In the genomic region with DNA sequence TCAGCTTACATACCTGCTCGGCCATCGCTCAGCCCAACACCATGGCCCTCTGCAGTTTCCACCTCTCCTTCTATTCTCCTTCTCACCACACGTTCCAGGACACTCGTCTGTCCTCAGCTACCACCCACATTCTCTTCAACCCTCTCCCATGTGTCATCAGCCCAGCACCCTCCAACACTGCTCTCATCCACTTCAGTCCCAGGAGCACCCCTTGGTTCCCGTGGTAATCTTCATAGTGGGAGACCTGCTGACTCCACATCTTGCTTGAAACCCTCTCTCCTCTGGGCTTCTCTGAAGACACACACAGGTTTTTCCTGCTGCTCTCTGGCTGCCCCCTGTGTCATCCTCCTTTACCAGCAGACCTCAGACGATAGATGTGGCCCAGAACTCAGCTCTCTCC, we compare ENCODE assay signal across 25 cellular contexts.
A peak's percentile ranks its signal among the peaks of the same experiment; 100 is the strongest.
DNase-seq lines count a peak whose midpoint lies in the region; ATAC-seq, FAIRE-seq and TF ChIP-seq lines count a peak whose summit lies in the region.
"Had no signal": no experiment of that assay in that cellular context is flagged by ENCODE, and none has a peak within 500 bp of the region (broad histone marks: within the 10 kb centered on the region; RNA-seq: fewer than 3 reads in every experiment).

No MANE protein-coding gene starts in this region.

- no peaks in the 10 kb centered on the region for H3K27me3 Mint-ChIP-seq in astrocyte (ENCODE audit: low read depth, unreplicated experiment)

- H3K4me3 ChIP-seq in astrocyte (ENCODE audit: insufficient read depth, low read depth, low read length) (no peak overlapping the region), skeletal muscle satellite cell (ENCODE audit: low read length) (no peak overlapping the region)
- H3K4me3 ChIP-seq: ovary, right atrium auricular region, thyroid gland had no signal

- H3K36me3 Mint-ChIP-seq in astrocyte (ENCODE audit: low read depth, unreplicated experiment) = peaks cover 26% of the 10 kb centered on the region
- peaks cover 18% of the 10 kb centered on the region for H3K36me3 Mint-ChIP-seq in stimulated activated effector memory CD8-positive, alpha-beta T cell treated with anti-CD3 and anti-CD28 coated beads, Interleukin-12 subunit alpha, Interleukin-12 subunit beta, amount 100 ng/mL, for 72 hours
- H3K36me3 Mint-ChIP-seq: CD8-positive, alpha-beta T cell had no signal

- no peaks in the 10 kb centered on the region for H3K36me3 ChIP-seq in astrocyte (ENCODE audit: insufficient read depth, low read length)
- H3K36me3 ChIP-seq in skeletal muscle satellite cell (ENCODE audit: insufficient read depth, low read length) = peaks cover 5% of the 10 kb centered on the region
- H3K36me3 ChIP-seq: ovary, thyroid gland had no signal

- no peak for FAIRE-seq in astrocyte (lab: Jason Lieb, UNC)
- FAIRE-seq: colon had no signal

- H3K9me3 Mint-ChIP-seq in astrocyte (ENCODE audit: unreplicated experiment) = peaks cover 4% of the 10 kb centered on the region
- peaks cover 9% of the 10 kb centered on the region for H3K9me3 Mint-ChIP-seq in stimulated activated effector memory CD8-positive, alpha-beta T cell treated with anti-CD3 and anti-CD28 coated beads, Interleukin-12 subunit alpha, Interleukin-12 subunit beta, amount 100 ng/mL, for 72 hours

- H3K4me3 Mint-ChIP-seq in astrocyte (ENCODE audit: unreplicated experiment) = no peak overlapping the region
- H3K4me3 Mint-ChIP-seq in stimulated activated effector memory CD8-positive, alpha-beta T cell treated with anti-CD3 and anti-CD28 coated beads, Interleukin-12 subunit alpha, Interleukin-12 subunit beta, amount 100 ng/mL, for 72 hours = no peak overlapping the region
- H3K4me3 Mint-ChIP-seq: activated CD8-positive, alpha-beta T cell treated with anti-CD3 and anti-CD28 coated beads for 36 hours; CD8-positive, alpha-beta T cell; endodermal cell had no signal

- peaks cover 18% of the 10 kb centered on the region for H3K4me1 Mint-ChIP-seq in astrocyte (ENCODE audit: low read depth, unreplicated experiment)
- H3K4me1 Mint-ChIP-seq in stimulated activated effector memory CD8-positive, alpha-beta T cell treated with anti-CD3 and anti-CD28 coated beads, Interleukin-12 subunit alpha, Interleukin-12 subunit beta, amount 100 ng/mL, for 72 hours = peaks cover 21% of the 10 kb centered on the region
- H3K4me1 Mint-ChIP-seq: endodermal cell had no signal

- no peaks in the 10 kb centered on the region for H3K79me2 ChIP-seq in astrocyte (ENCODE audit: insufficient read depth, low read length)

- H3K9me3 ChIP-seq in astrocyte (ENCODE audit: insufficient read depth, low read depth, low read length) = no peaks in the 10 kb centered on the region
- peaks cover 7% of the 10 kb centered on the region for H3K9me3 ChIP-seq in skeletal muscle satellite cell (replicated peaks; ENCODE audit: low read length)
- H3K9me3 ChIP-seq: ovary, thyroid gland had no signal

- TF ChIP-seq CTCF in astrocyte (IDR thresholded peaks at IDR 0.05; ENCODE audit: insufficient read depth, low read depth, low read length) = no peak

- no peaks in the 10 kb centered on the region for H4K20me1 ChIP-seq in astrocyte (ENCODE audit: insufficient read depth, low read length)

- peak overlapping the region; percentile 73 for H3K27ac ChIP-seq in astrocyte (ENCODE audit: low read depth, low read length)
- H3K27ac ChIP-seq: ovary, thyroid gland had no signal

- H3K27me3 ChIP-seq in astrocyte (ENCODE audit: insufficient read depth, low read length) (no peaks in the 10 kb centered on the region), skeletal muscle satellite cell (ENCODE audit: control insufficient read depth, insufficient read depth, low read length) (no peaks in the 10 kb centered on the region)
- H3K27me3 ChIP-seq: ovary, right atrium auricular region, thyroid gland had no signal

- H3K4me1 ChIP-seq in astrocyte (ENCODE audit: insufficient read depth, low read length) = peaks cover 18% of the 10 kb centered on the region
- H3K4me1 ChIP-seq in skeletal muscle satellite cell (ENCODE audit: control insufficient read depth, insufficient read depth, low read length) = peaks cover 18% of the 10 kb centered on the region
- H3K4me1 ChIP-seq: right atrium auricular region, thyroid gland had no signal

- peak overlapping the region; percentile 88 for H3K27ac Mint-ChIP-seq in astrocyte (ENCODE audit: unreplicated experiment)
- H3K27ac Mint-ChIP-seq in stimulated activated effector memory CD8-positive, alpha-beta T cell treated with anti-CD3 and anti-CD28 coated beads, Interleukin-12 subunit alpha, Interleukin-12 subunit beta, amount 100 ng/mL, for 72 hours = no peak overlapping the region
- H3K27ac Mint-ChIP-seq: activated CD8-positive, alpha-beta T cell treated with anti-CD3 and anti-CD28 coated beads for 36 hours; CD8-positive, alpha-beta T cell; endodermal cell had no signal

- no peak for ATAC-seq in stimulated activated effector memory CD8-positive, alpha-beta T cell treated with anti-CD3 and anti-CD28 coated beads, Interleukin-12 subunit alpha, Interleukin-12 subunit beta, amount 100 ng/mL, for 72 hours
- ATAC-seq: activated CD8-positive, alpha-beta T cell treated with anti-CD3 and anti-CD28 coated beads for 36 hours; CD8-positive, alpha-beta T cell; stimulated activated naive CD8-positive, alpha-beta T cell treated with anti-CD3 and anti-CD28 coated beads, Interleukin-15, Interleukin-2, amounts not matched to agents 100 U/mL and 50 U/mL, for 24 hours had no signal

- H3K9ac ChIP-seq in astrocyte (ENCODE audit: low read length) (peak overlapping the region; percentile 56), skeletal muscle satellite cell (ENCODE audit: low read depth, low read length) (peak overlapping the region; percentile 67)

- H2AFZ ChIP-seq in astrocyte (ENCODE audit: low read depth, low read length) = no peak overlapping the region

- H3K4me2 ChIP-seq in astrocyte (ENCODE audit: low read length) = peak overlapping the region; percentile 53
- peak overlapping the region; percentile 39 for H3K4me2 ChIP-seq in skeletal muscle satellite cell (ENCODE audit: low read length)

- DNase-seq in ELR (ENCODE audit: low read depth) = peak; percentile 23
- peak; percentile 16 for DNase-seq in astrocyte (ENCODE audit: low read depth)
- peak; percentile 10 for DNase-seq in iris pigment epithelial cell (ENCODE audit: low read depth)
- no peak for DNase-seq in epidermal melanocyte (ENCODE audit: insufficient read length, low spot score)
- DNase-seq in SK-N-DZ (ENCODE audit: low spot score) = no peak
- no peak for DNase-seq in stimulated activated effector memory CD8-positive, alpha-beta T cell treated with anti-CD3 and anti-CD28 coated beads, Interleukin-12 subunit alpha, Interleukin-12 subunit beta, amount 100 ng/mL, for 72 hours (ENCODE audit: low spot score in 2 of 2)
- no peak for DNase-seq in effector CD4-positive, alpha-beta T cell
- DNase-seq: activated CD8-positive, alpha-beta T cell treated with anti-CD3 and anti-CD28 coated beads for 36 hours; activated naive CD4-positive, alpha-beta T cell treated with Interleukin-2 at 50 U/mL for 16 hours; activated T-cell treated with anti-CD3 and anti-CD28 coated beads, Interleukin-2, amount 50 U/mL, for 1 hour; CD8-positive, alpha-beta T cell; DMS153; endodermal cell; H7; left ventricle myocardium superior; NCI-H1105; NCI-H2107; NCI-H510A; ovary; stimulated activated CD4-positive, alpha-beta T cell treated with anti-CD3 and anti-CD28 coated beads, Interleukin-2, amount 100 ng/mL, for 24 hours; stimulated activated naive CD8-positive, alpha-beta T cell treated with anti-CD3 and anti-CD28 coated beads, Interleukin-15, Interleukin-2, amounts not matched to agents 100 U/mL and 50 U/mL, for 24 hours; thyroid gland had no signal

Comparison
In these comparisons a context has a peak if more than half of its experiments do, and no peak if none do; other contexts are left out.
1. DNase-seq: peak in ELR (single experiment), astrocyte (single experiment) and iris pigment epithelial cell (single experiment); none in epidermal melanocyte (single experiment), SK-N-DZ (single experiment), stimulated activated effector memory CD8-positive, alpha-beta T cell treated with anti-CD3 and anti-CD28 coated beads, Interleukin-12 subunit alpha, Interleukin-12 subunit beta, amount 100 ng/mL, for 72 hours (0 of 2) and effector CD4-positive, alpha-beta T cell (single experiment).